Comparison of ENCODE assay signal across 8 cellular contexts in the genomic region with DNA sequence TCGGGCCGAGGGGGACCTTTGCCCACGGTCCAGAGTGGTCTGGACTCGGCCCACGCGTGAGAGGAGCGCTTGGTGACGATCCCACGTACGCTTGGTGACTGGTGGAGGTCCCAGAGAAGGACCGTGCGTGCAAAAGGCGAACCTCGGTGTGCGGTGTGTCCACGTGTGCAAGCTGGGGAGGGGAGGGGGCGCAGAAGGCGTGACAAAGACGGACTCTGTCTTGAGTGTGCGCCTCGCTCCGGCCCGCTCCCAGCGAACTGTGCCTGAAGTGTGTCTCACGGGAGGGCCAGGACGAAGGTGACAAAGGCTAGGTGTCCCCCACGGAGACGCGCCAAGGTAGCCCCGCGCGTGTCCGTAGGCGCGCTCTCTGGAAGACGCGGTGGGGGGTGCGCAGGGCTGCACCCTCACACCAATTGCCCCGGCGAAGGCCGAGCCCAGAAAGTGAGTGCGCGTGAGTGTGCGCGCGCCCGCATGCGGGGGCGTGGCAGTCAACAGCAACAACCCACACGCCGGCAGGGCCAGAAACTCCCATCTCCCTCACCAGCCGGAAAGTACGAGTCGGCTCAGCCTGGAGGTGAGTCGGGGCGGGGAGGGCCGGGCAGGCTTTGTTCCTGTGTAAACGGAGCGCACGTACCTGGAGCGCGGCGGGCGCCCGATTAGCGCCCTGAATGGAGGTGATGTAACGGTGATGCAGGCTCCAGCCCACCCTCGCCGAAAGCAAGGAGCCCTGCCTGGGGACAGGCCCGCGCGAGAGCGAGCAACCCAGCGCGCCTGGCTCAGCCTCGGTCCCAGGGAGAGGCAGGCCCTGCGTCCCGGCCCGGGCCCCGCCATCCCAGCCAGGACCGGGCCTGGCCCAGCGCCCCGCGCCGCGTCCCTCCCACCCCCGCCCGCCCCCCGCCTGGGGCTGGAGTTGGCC. TPM values are rescaled to one million over a fixed set of nuclear protein-coding genes. Genes with fewer than 3 reads are reported as not detected.
DNase-seq lines count a peak whose midpoint lies in the region; ATAC-seq and TF ChIP-seq lines count a peak whose summit lies in the region.

A gene with protein sequence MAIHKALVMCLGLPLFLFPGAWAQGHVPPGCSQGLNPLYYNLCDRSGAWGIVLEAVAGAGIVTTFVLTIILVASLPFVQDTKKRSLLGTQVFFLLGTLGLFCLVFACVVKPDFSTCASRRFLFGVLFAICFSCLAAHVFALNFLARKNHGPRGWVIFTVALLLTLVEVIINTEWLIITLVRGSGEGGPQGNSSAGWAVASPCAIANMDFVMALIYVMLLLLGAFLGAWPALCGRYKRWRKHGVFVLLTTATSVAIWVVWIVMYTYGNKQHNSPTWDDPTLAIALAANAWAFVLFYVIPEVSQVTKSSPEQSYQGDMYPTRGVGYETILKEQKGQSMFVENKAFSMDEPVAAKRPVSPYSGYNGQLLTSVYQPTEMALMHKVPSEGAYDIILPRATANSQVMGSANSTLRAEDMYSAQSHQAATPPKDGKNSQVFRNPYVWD (plus strand): TSS at position 521 of the 916 bp plus-strand sequence. CDS start 7,689 bp downstream, outside the sequence.

- H3F3A ChIP-seq in MM.1S (ENCODE audit: insufficient read depth, low read length): no peaks in the 10 kb centered on the region

- no peak within 1 kb of the TSS for H2AFZ ChIP-seq in MM.1S (ENCODE audit: low read length)

- DNase-seq in GM19238 (ENCODE audit: insufficient read length, low spot score) (peak; percentile 72), NCI-H2029 treated with DMSO at 0.1 percent for 48 hours (lab: John Stamatoyannopoulos, UW) (peak; percentile 54), epithelial cell of proximal tubule (ENCODE audit: low read depth) (no peak), MM.1S (no peak)
- peak; percentile 51 for DNase-seq in activated CD8-positive, alpha-beta memory T cell treated with anti-CD3 and anti-CD28 coated beads, Interleukin-2, amount 50 U/mL, for 4 hours

- H4K20me1 ChIP-seq in MM.1S (ENCODE audit: insufficient read depth, low read length): no peaks in the 10 kb centered on the region

- H3K27ac ChIP-seq in muscle layer of colon (ENCODE audit: low read depth, low read length): peak within 1 kb of the TSS; percentile 92
- peak within 1 kb of the TSS; percentile 95 for H3K27ac ChIP-seq in stomach smooth muscle (ENCODE audit: low read length)
- H3K27ac ChIP-seq in MM.1S (ENCODE audit: low read length): no peak within 1 kb of the TSS

- TF ChIP-seq CTCF in epithelial cell of proximal tubule (conservative IDR thresholded peaks at IDR 0.05; ENCODE audit: low read depth, low read length): no peak
- TF ChIP-seq CTCF in MM.1S (IDR thresholded peaks at IDR 0.05; ENCODE audit: low read length): no peak

- H3K4me2 ChIP-seq in MM.1S (ENCODE audit: low read depth, low read length): no peak within 1 kb of the TSS

- H3K4me3 ChIP-seq in epithelial cell of proximal tubule (ENCODE audit: low read depth, low read length) (peak within 1 kb of the TSS; percentile 98), muscle layer of colon (ENCODE audit: low read depth in 1 of 2, low read length in 2 of 2) (peak within 1 kb of the TSS; percentile 50 to 62), stomach smooth muscle (ENCODE audit: low read length in 2 of 2) (peak within 1 kb of the TSS; percentile 83 to 88), MM.1S (ENCODE audit: low read length) (no peak within 1 kb of the TSS)

- no peaks in the 10 kb centered on the region for H3K79me2 ChIP-seq in MM.1S (ENCODE audit: low read length)

- H3K9ac ChIP-seq in muscle layer of colon (ENCODE audit: low read length) (peak within 1 kb of the TSS; percentile 55), stomach smooth muscle (ENCODE audit: low read length in 2 of 2) (peak within 1 kb of the TSS; percentile 77 to 87), MM.1S (ENCODE audit: low read length) (no peak within 1 kb of the TSS)

- H3K36me3 ChIP-seq in muscle layer of colon (ENCODE audit: insufficient read depth, low read length) (no peaks in the 10 kb centered on the region), stomach smooth muscle (ENCODE audit: control insufficient read depth in 2 of 2, insufficient read depth in 2 of 2, low read length in 2 of 2) (no peaks in the 10 kb centered on the region), MM.1S (replicated peaks; ENCODE audit: insufficient read depth, low read length) (no peaks in the 10 kb centered on the region)

- peaks cover 9% of the 10 kb centered on the region for H3K4me1 ChIP-seq in muscle layer of colon (ENCODE audit: insufficient read depth, low read length)
- peaks cover 24% of the 10 kb centered on the region for H3K4me1 ChIP-seq in stomach smooth muscle (ENCODE audit: control insufficient read depth, insufficient read depth, low read length)
- H3K4me1 ChIP-seq in MM.1S (ENCODE audit: low read length): no peaks in the 10 kb centered on the region

- no peaks in the 10 kb centered on the region for H3K27me3 ChIP-seq in muscle layer of colon (ENCODE audit: control insufficient read depth in 1 of 2, insufficient read depth in 2 of 2, low read length in 2 of 2)
- peaks cover 0 to 3% of the 10 kb centered on the region in 2 donors for H3K27me3 ChIP-seq in stomach smooth muscle (ENCODE audit: control insufficient read depth in 1 of 2, insufficient read depth in 2 of 2, low read length in 2 of 2)
- peaks cover 86% of the 10 kb centered on the region for H3K27me3 ChIP-seq in MM.1S (replicated peaks; ENCODE audit: insufficient read depth, low read length)

- no peaks in the 10 kb centered on the region for H3K9me2 ChIP-seq in MM.1S (replicated peaks; ENCODE audit: insufficient read depth, low read length)

- ATAC-seq in GM19452 (IDR thresholded peaks at IDR 0.05; ENCODE audit: unreplicated experiment): no peak

- no peaks in the 10 kb centered on the region for H3K9me3 ChIP-seq in muscle layer of colon (ENCODE audit: low read length)
- no peaks in the 10 kb centered on the region for H3K9me3 ChIP-seq in stomach smooth muscle (ENCODE audit: control insufficient read depth in 2 of 2, low read length in 2 of 2)
- no peaks in the 10 kb centered on the region for H3K9me3 ChIP-seq in MM.1S (replicated peaks; ENCODE audit: insufficient read depth, low read length)

RNA-seq across cellular contexts. Expression of the gene that starts here (rescaled TPM):
- total RNA-seq in epithelial cell of proximal tubule: 48.3 and 61.7 TPM in 2 replicates

Comparison
In these comparisons a context has a peak if more than half of its experiments do, and no peak if none do; other contexts are left out.
1. DNase-seq: peak in GM19238 (single experiment), NCI-H2029 treated with DMSO at 0.1 percent for 48 hours (single experiment) and activated CD8-positive, alpha-beta memory T cell treated with anti-CD3 and anti-CD28 coated beads, Interleukin-2, amount 50 U/mL, for 4 hours (single experiment); none in epithelial cell of proximal tubule (single experiment) and MM.1S (single experiment).